In the genomic region with DNA sequence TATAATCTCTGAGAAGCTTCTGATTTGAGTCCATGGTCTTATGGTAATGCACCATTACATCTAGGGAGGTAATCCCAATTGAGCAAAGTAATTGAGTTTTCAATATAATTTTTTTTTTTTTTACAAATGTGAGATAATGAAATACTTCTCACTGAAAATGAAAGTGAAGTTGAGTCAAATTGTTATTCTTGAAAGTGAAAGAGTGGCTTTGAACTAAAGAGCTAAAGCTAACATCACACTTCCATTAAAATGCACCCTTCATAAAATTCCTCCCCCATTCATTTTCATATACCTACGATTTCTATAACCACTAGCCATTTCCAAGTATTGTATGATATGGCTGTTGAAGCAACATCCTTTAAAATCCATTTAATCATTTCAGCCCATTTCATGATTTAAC, we compare ENCODE assay signal across 25 cellular contexts.
A peak's percentile ranks its signal among the peaks of the same experiment; 100 is the strongest.
DNase-seq lines count a peak whose midpoint lies in the region; ATAC-seq, FAIRE-seq and TF ChIP-seq lines count a peak whose summit lies in the region.
"Had no signal": no experiment of that assay in that cellular context is flagged by ENCODE, and none has a peak within 500 bp of the region (broad histone marks: within the 10 kb centered on the region; RNA-seq: fewer than 3 reads in every experiment).

No MANE protein-coding gene starts in this region.

- POLR2A ChIA-PET in GM12878 (lab: Charles Lee): interaction anchor here (0.6 kb wide), 1 partner anchor 713 kb away, joined by 3 read pairs; no protein-coding TSS in a partner anchor

- in situ Hi-C loops in GM12878 (cut with MboI): no loop called here

- no peaks in the 10 kb centered on the region for H3K9me3 ChIP-seq in GM12878 (replicated peaks; ENCODE audit: control insufficient read depth, insufficient read depth, low read length)
- no peaks in the 10 kb centered on the region for H3K9me3 ChIP-seq in body of pancreas
- H3K9me3 ChIP-seq in neural progenitor cell (ENCODE audit: low read depth): no peaks in the 10 kb centered on the region
- H3K9me3 ChIP-seq: BLaER1, SK-N-SH had no signal

- H3K36me3 ChIP-seq in GM12878 (ENCODE audit: control insufficient read depth in 2 of 2, insufficient read depth in 2 of 2, low read length in 1 of 2) (no peaks in the 10 kb centered on the region), body of pancreas (replicated peaks in 1 of 2; ENCODE audit: insufficient read depth in 1 of 2, low read depth in 2 of 2) (no peaks in the 10 kb centered on the region), neural progenitor cell (no peaks in the 10 kb centered on the region)
- H3K36me3 ChIP-seq: BLaER1 had no signal

- H3K4me3 ChIP-seq in GM12865 (ENCODE audit: low read depth, low read length) (no peak overlapping the region), GM12878 (no peak overlapping the region), body of pancreas (no peak overlapping the region), neural progenitor cell (no peak overlapping the region)
- H3K4me3 ChIP-seq: BLaER1 had no signal

- no peak overlapping the region for H3K27ac Mint-ChIP-seq in neural progenitor cell
- H3K27ac Mint-ChIP-seq: CD4-positive, CD25-positive, alpha-beta regulatory T cell; T-helper 1 cell treated with Interleukin-12 subunit alpha and Interleukin-12 subunit beta and Interleukin-4 antibody, amounts not matched to agents 30 μg/mL and 1 μg/mL, for 36 hours had no signal

- no peaks in the 10 kb centered on the region for H3K27me3 ChIP-seq in GM12878 (replicated peaks in 1 of 2; ENCODE audit: control insufficient read depth in 2 of 2, insufficient read depth in 2 of 2, low read length in 1 of 2)
- no peaks in the 10 kb centered on the region for H3K27me3 ChIP-seq in body of pancreas
- H3K27me3 ChIP-seq in neural progenitor cell: no peaks in the 10 kb centered on the region
- H3K27me3 ChIP-seq: BLaER1 had no signal

- H3K4me3 Mint-ChIP-seq in neural progenitor cell: no peak overlapping the region
- H3K4me3 Mint-ChIP-seq in activated T-cell treated with anti-CD3 and anti-CD28 coated beads, Interleukin-2, amount 50 U/mL, for 4 hours: no peak overlapping the region
- H3K4me3 Mint-ChIP-seq: CD4-positive, CD25-positive, alpha-beta regulatory T cell; T-helper 1 cell treated with Interleukin-12 subunit alpha and Interleukin-12 subunit beta and Interleukin-4 antibody, amounts not matched to agents 30 μg/mL and 1 μg/mL, for 36 hours had no signal

- no peaks in the 10 kb centered on the region for H3K27me3 Mint-ChIP-seq in neural progenitor cell (ENCODE audit: insufficient read depth, low read depth)
- H3K27me3 Mint-ChIP-seq in activated T-cell treated with anti-CD3 and anti-CD28 coated beads, Interleukin-2, amount 50 U/mL, for 4 hours (ENCODE audit: low read depth): no peaks in the 10 kb centered on the region
- H3K27me3 Mint-ChIP-seq: CD4-positive, CD25-positive, alpha-beta regulatory T cell had no signal

- TF ChIP-seq POLR2A in GM12878 (IDR thresholded peaks at IDR 0.05; ENCODE audit: low read depth, low read length) (no peak), body of pancreas (IDR thresholded peaks at IDR 0.05) (no peak)

- SMC1A ChIA-PET in GM12878 (lab: Charles Lee; ENCODE audit: uncharacterized antibody, unreplicated experiment): no interaction called here

- CTCF ChIA-PET in GM12878 (lab: Yijun Ruan, JAX): interaction anchor here (0.7 kb wide), 1 partner anchor 100 kb away, joined by 3 read pairs; no protein-coding TSS in a partner anchor

- H3K9ac ChIP-seq in GM12878 (ENCODE audit: control insufficient read depth, insufficient read depth, low read length): no peak overlapping the region
- no peak overlapping the region for H3K9ac ChIP-seq in neural progenitor cell
- H3K9ac ChIP-seq: BLaER1, SK-N-SH had no signal

- DNase-seq in GM12865 (ENCODE audit: low read depth) (peak; percentile 11), GM12878 (ENCODE audit: low read depth, low spot score) (no peak), body of pancreas (no peak), neural progenitor cell (ENCODE audit: low spot score) (no peak)
- no peak for DNase-seq in activated T-cell treated with anti-CD3 and anti-CD28 coated beads, Interleukin-2, amount 50 U/mL, for 4 hours
- DNase-seq: 8988T; ACHN; CD4-positive, CD25-positive, alpha-beta regulatory T cell; DMS153; DND-41; NCI-H1092; NCI-H1417 treated with DMSO at 0.1 percent for 48 hours; NCI-H1694 treated with DMSO at 0.1 percent for 48 hours; NCI-H2081; NCI-H2227 treated with DMSO at 0.1 percent for 48 hours; NCI-H510A; SIG-M5; SK-N-SH; SW 1271 had no signal

- H4K20me1 ChIP-seq in GM12878 (ENCODE audit: control insufficient read depth, insufficient read depth) (no peaks in the 10 kb centered on the region), neural progenitor cell (ENCODE audit: low read depth) (no peaks in the 10 kb centered on the region)
- H4K20me1 ChIP-seq: BLaER1 had no signal

- intact Hi-C loops in GM12878 (cut with micrococcal nuclease; ENCODE audit: unreplicated experiment) (no loop called here), body of pancreas (cut with DNase I) (no loop called here)

- H3K4me1 ChIP-seq in GM12878 (ENCODE audit: control insufficient read depth, insufficient read depth, low read length): no peaks in the 10 kb centered on the region
- peaks cover 8% of the 10 kb centered on the region for H3K4me1 ChIP-seq in body of pancreas
- no peaks in the 10 kb centered on the region for H3K4me1 ChIP-seq in neural progenitor cell

- TF ChIP-seq CTCF in GM12865 (IDR thresholded peaks at IDR 0.05; ENCODE audit: insufficient read depth, low read depth, low read length, missing control alignments) (no peak), GM12878 (IDR thresholded peaks at IDR 0.05 in 2 of 3, conservative IDR thresholded peaks at IDR 0.05 in 1 of 3; ENCODE audit: control insufficient read depth in 2 of 3, extremely low read depth in 1 of 3, insufficient read depth in 1 of 3, low read depth in 3 of 3, low read length in 3 of 3) (no peak), body of pancreas (IDR thresholded peaks at IDR 0.05) (no peak), neural progenitor cell (IDR thresholded peaks at IDR 0.05) (no peak)

- RAD21 ChIA-PET in GM12878 (lab: Charles Lee; ENCODE audit: unreplicated experiment): no interaction called here

- ATAC-seq in GM18867 (IDR thresholded peaks at IDR 0.05; ENCODE audit: unreplicated experiment): peak; percentile 76
- ATAC-seq in HG03066 (IDR thresholded peaks at IDR 0.05; ENCODE audit: low read depth, unreplicated experiment): peak; percentile 43
- ATAC-seq in GM12878: peak; percentile 56
- ATAC-seq in body of pancreas: no peak
- no peak for ATAC-seq in activated T-cell treated with anti-CD3 and anti-CD28 coated beads, Interleukin-2, amount 50 U/mL, for 4 hours
- ATAC-seq: HCT116 had no signal

- no peaks in the 10 kb centered on the region for H3K79me2 ChIP-seq in GM12878 (ENCODE audit: control insufficient read depth, insufficient read depth, low read length)
- H3K79me2 ChIP-seq in neural progenitor cell (ENCODE audit: low read depth): no peaks in the 10 kb centered on the region

- H2AFZ ChIP-seq in GM12878 (ENCODE audit: control insufficient read depth, low read depth, low read length): no peak overlapping the region
- H2AFZ ChIP-seq in neural progenitor cell (replicated peaks): no peak overlapping the region

- no peaks in the 10 kb centered on the region for H3F3A ChIP-seq in neural progenitor cell (ENCODE audit: low read depth)

- no peaks in the 10 kb centered on the region for H3K36me3 Mint-ChIP-seq in neural progenitor cell
- H3K36me3 Mint-ChIP-seq in activated T-cell treated with anti-CD3 and anti-CD28 coated beads, Interleukin-2, amount 50 U/mL, for 4 hours (ENCODE audit: insufficient read depth): no peaks in the 10 kb centered on the region
- H3K36me3 Mint-ChIP-seq: CD4-positive, CD25-positive, alpha-beta regulatory T cell had no signal

- BruUV-seq in GM12878 (replicated peaks; lab: Mats Ljungman, UMichigan): no TSS peak

- 0% methylated on average over 1 of the region's 1 CpG for WGBS in GM12878 (ENCODE audit: insufficient coverage, insufficient replicate concordance, low lambda C conversion rate, missing lambda C conversion rate)
- WGBS in body of pancreas, 2 donors: 84 to 94% methylated on average over 1 of the region's 1 CpG

- H3K27ac ChIP-seq in GM12878 (ENCODE audit: control insufficient read depth, insufficient read depth): no peak overlapping the region
- H3K27ac ChIP-seq in body of pancreas: no peak overlapping the region
- H3K27ac ChIP-seq in neural progenitor cell: no peak overlapping the region
- H3K27ac ChIP-seq: BLaER1 had no signal

- no peaks in the 10 kb centered on the region for H3K9me3 Mint-ChIP-seq in neural progenitor cell
- peaks cover 3% of the 10 kb centered on the region for H3K9me3 Mint-ChIP-seq in activated T-cell treated with anti-CD3 and anti-CD28 coated beads, Interleukin-2, amount 50 U/mL, for 4 hours

- no peak for TF ChIP-seq RAD21 in GM12878 (IDR thresholded peaks at IDR 0.05; ENCODE audit: insufficient read depth, low read depth, low read length)

- no peak for FAIRE-seq in GM12878 (lab: Jason Lieb, UNC)
- FAIRE-seq: RCC 7860 had no signal

- peaks cover 29% of the 10 kb centered on the region for H3K4me1 Mint-ChIP-seq in neural progenitor cell
- no peaks in the 10 kb centered on the region for H3K4me1 Mint-ChIP-seq in activated T-cell treated with anti-CD3 and anti-CD28 coated beads, Interleukin-2, amount 50 U/mL, for 4 hours (ENCODE audit: low read depth)
- H3K4me1 Mint-ChIP-seq: CD4-positive, CD25-positive, alpha-beta regulatory T cell had no signal

- no peak for TF ChIP-seq EP300 in GM12878 (IDR thresholded peaks at IDR 0.05; ENCODE audit: borderline replicate concordance in 1 of 2, control insufficient read depth in 1 of 2, low read depth in 2 of 2, low read length in 2 of 2)

- H3K4me2 ChIP-seq in GM12878 (ENCODE audit: control insufficient read depth, insufficient read depth) (no peak overlapping the region), neural progenitor cell (no peak overlapping the region)
- H3K4me2 ChIP-seq: BLaER1, SK-N-SH had no signal

TF ChIP-seq in GM12878, 131 proteins besides CTCF, POLR2A, EP300 and RAD21:
- TF ChIP-seq JUNB (IDR thresholded peaks at IDR 0.05) (peak; percentile 40), SMAD1 (IDR thresholded peaks at IDR 0.05; ENCODE audit: low read depth, partially characterized antibody) (no peak)

Comparison
In these comparisons a context has a peak if more than half of its experiments do, and no peak if none do; other contexts are left out.
1. ATAC-seq: peak in GM18867 (single experiment), HG03066 (single experiment) and GM12878 (single experiment); none in body of pancreas (single experiment) and activated T-cell treated with anti-CD3 and anti-CD28 coated beads, Interleukin-2, amount 50 U/mL, for 4 hours (0 of 2).